Comparison of ENCODE assay signal across 35 cellular contexts in genomic region chrX:44234116-44234515, GRCh38.
"Had no signal": no experiment of that assay in that cellular context is flagged by ENCODE, and none has a peak within 500 bp of the region (broad histone marks: within the 10 kb centered on the region; RNA-seq: fewer than 3 reads in every experiment).

No MANE protein-coding gene starts in this region.

- FAIRE-seq: K562 had no signal

- H3K4me3 ChIP-seq: K562, Peyer's patch had no signal

- H3K27ac Mint-ChIP-seq: activated CD4-positive, alpha-beta memory T cell treated with anti-CD3 and anti-CD28 coated beads, Interleukin-2, amount 10 ng/mL, durations not matched to agents 7 days and 5 days; activated CD8-positive, alpha-beta memory T cell treated with anti-CD3 and anti-CD28 coated beads, Interleukin-2, amount 10 ng/mL, durations not matched to agents 7 days and 5 days; activated naive CD4-positive, alpha-beta T cell treated with anti-CD3 and anti-CD28 coated beads, Interleukin-2, amount 10 ng/mL, durations not matched to agents 7 days and 5 days; activated naive CD8-positive, alpha-beta T cell; activated naive CD8-positive, alpha-beta T cell treated with anti-CD3 and anti-CD28 coated beads, Interleukin-2, amount 50 U/mL, for 24 hours had no signal

- H3K4me1 Mint-ChIP-seq: activated CD4-positive, alpha-beta memory T cell treated with anti-CD3 and anti-CD28 coated beads, Interleukin-2, amount 10 ng/mL, durations not matched to agents 7 days and 5 days; activated CD8-positive, alpha-beta memory T cell treated with anti-CD3 and anti-CD28 coated beads, Interleukin-2, amount 10 ng/mL, durations not matched to agents 7 days and 5 days had no signal

- H3K9me3 Mint-ChIP-seq: activated CD4-positive, alpha-beta memory T cell treated with anti-CD3 and anti-CD28 coated beads, Interleukin-2, amount 10 ng/mL, durations not matched to agents 7 days and 5 days; activated naive CD4-positive, alpha-beta T cell treated with anti-CD3 and anti-CD28 coated beads, Interleukin-2, amount 10 ng/mL, durations not matched to agents 7 days and 5 days; activated naive CD8-positive, alpha-beta T cell treated with anti-CD3 and anti-CD28 coated beads, Interleukin-2, amount 50 U/mL, for 24 hours had no signal

- H3K36me3 ChIP-seq: Peyer's patch, WERI-Rb-1 had no signal

- DNase-seq: activated CD4-positive, alpha-beta memory T cell treated with anti-CD3 and anti-CD28 coated beads, Interleukin-2, amount 10 ng/mL, durations not matched to agents 7 days and 5 days; activated CD4-positive, alpha-beta T cell treated with anti-CD3 and anti-CD28 coated beads for 1 hour; activated CD4-positive, alpha-beta T cell treated with anti-CD3 and anti-CD28 coated beads for 48 hours; activated CD4-positive, CD25-positive, alpha-beta regulatory T cell; activated CD8-positive, alpha-beta memory T cell treated with anti-CD3 and anti-CD28 coated beads for 24 hours; activated CD8-positive, alpha-beta memory T cell treated with anti-CD3 and anti-CD28 coated beads, Interleukin-2, amount 10 ng/mL, durations not matched to agents 7 days and 5 days; activated CD8-positive, alpha-beta memory T cell treated with anti-CD3 and anti-CD28 coated beads, Interleukin-2, amount 50 U/mL, for 48 hours; activated effector memory CD4-positive, alpha-beta T cell treated with Interleukin-2 at 50 U/mL for 16 hours; activated naive CD4-positive, alpha-beta T cell treated with anti-CD3 and anti-CD28 coated beads, Interleukin-2, amount 10 ng/mL, durations not matched to agents 7 days and 5 days; activated naive CD8-positive, alpha-beta T cell treated with anti-CD3 and anti-CD28 coated beads, Interleukin-2, amount 50 U/mL, for 24 hours; activated T-cell treated with anti-CD3 and anti-CD28 coated beads, Interleukin-2, amount 50 U/mL, for 48 hours; anterior cingulate cortex; central memory CD4-positive, alpha-beta T cell; NCI-H1092 treated with DMSO at 0.1 percent for 48 hours; NCI-H1417; NCI-H146; NCI-H187; NCI-H2029 treated with DMSO at 0.1 percent for 48 hours; NCI-H2107; NCI-H2171; NCI-H510A; NCI-H526; NCI-H748 treated with DMSO at 0.1 percent for 48 hours; NK-92 treated with Interleukin-12 subunit alpha and Interleukin-12 subunit beta, amount 100 ng/mL, for 24 hours; PC-3; Peyer's patch; RPMI8226; SW 1271; T-helper 1 cell; T-helper 2 cell; T-helper 9 cell; WERI-Rb-1 had no signal

- H3K36me3 Mint-ChIP-seq: activated CD8-positive, alpha-beta memory T cell treated with anti-CD3 and anti-CD28 coated beads, Interleukin-2, amount 10 ng/mL, durations not matched to agents 7 days and 5 days; activated naive CD4-positive, alpha-beta T cell treated with anti-CD3 and anti-CD28 coated beads, Interleukin-2, amount 10 ng/mL, durations not matched to agents 7 days and 5 days had no signal

- H3K27me3 Mint-ChIP-seq: activated CD4-positive, alpha-beta memory T cell treated with anti-CD3 and anti-CD28 coated beads, Interleukin-2, amount 10 ng/mL, durations not matched to agents 7 days and 5 days; activated CD8-positive, alpha-beta memory T cell treated with anti-CD3 and anti-CD28 coated beads, Interleukin-2, amount 10 ng/mL, durations not matched to agents 7 days and 5 days; activated naive CD4-positive, alpha-beta T cell treated with anti-CD3 and anti-CD28 coated beads, Interleukin-2, amount 10 ng/mL, durations not matched to agents 7 days and 5 days; activated naive CD8-positive, alpha-beta T cell; activated naive CD8-positive, alpha-beta T cell treated with anti-CD3 and anti-CD28 coated beads, Interleukin-2, amount 50 U/mL, for 24 hours had no signal

- H3K9me3 ChIP-seq: Peyer's patch had no signal

- H3K4me3 Mint-ChIP-seq: activated CD4-positive, alpha-beta memory T cell treated with anti-CD3 and anti-CD28 coated beads, Interleukin-2, amount 10 ng/mL, durations not matched to agents 7 days and 5 days; activated CD8-positive, alpha-beta memory T cell treated with anti-CD3 and anti-CD28 coated beads, Interleukin-2, amount 10 ng/mL, durations not matched to agents 7 days and 5 days; activated naive CD4-positive, alpha-beta T cell treated with anti-CD3 and anti-CD28 coated beads, Interleukin-2, amount 10 ng/mL, durations not matched to agents 7 days and 5 days; activated naive CD8-positive, alpha-beta T cell; activated naive CD8-positive, alpha-beta T cell treated with anti-CD3 and anti-CD28 coated beads, Interleukin-2, amount 50 U/mL, for 24 hours had no signal

- H3K4me1 ChIP-seq: Peyer's patch had no signal

- H3K27me3 ChIP-seq: Peyer's patch had no signal

- H3K27ac ChIP-seq: Peyer's patch, WERI-Rb-1 had no signal

- ATAC-seq: activated CD8-positive, alpha-beta memory T cell treated with anti-CD3 and anti-CD28 coated beads, Interleukin-2, amount 10 ng/mL, durations not matched to agents 7 days and 5 days; activated naive CD8-positive, alpha-beta T cell treated with anti-CD3 and anti-CD28 coated beads, Interleukin-2, amount 50 U/mL, for 24 hours; K562; PC-3; Right ventricle myocardium inferior had no signal
